21 cellular contexts compared by ENCODE assay signal in genomic region chr6:14435291-14435690, GRCh38.
DNase-seq lines count a peak whose midpoint lies in the region; ATAC-seq, FAIRE-seq and TF ChIP-seq lines count a peak whose summit lies in the region.
"Had no signal": no experiment of that assay in that cellular context is flagged by ENCODE, and none has a peak within 500 bp of the region (broad histone marks: within the 10 kb centered on the region; RNA-seq: fewer than 3 reads in every experiment).

No MANE protein-coding gene starts in this region.

- H3K79me2 ChIP-seq in Loucy (ENCODE audit: insufficient read depth, low read length) (no peaks in the 10 kb centered on the region), K562 (ENCODE audit: control insufficient read depth, insufficient read depth, low read length) (no peaks in the 10 kb centered on the region)

- no peak overlapping the region for H3K4me3 Mint-ChIP-seq in CD14-positive monocyte

- peak; percentile 32 for DNase-seq in EL
- no peak for DNase-seq in K562 (ENCODE audit: extremely low read depth in 1 of 4, low spot score in 3 of 4)
- DNase-seq in renal cortical epithelial cell (ENCODE audit: low read depth): peak; percentile 16
- DNase-seq in dermis blood vessel endothelial cell: no peak
- DNase-seq in CD14-positive monocyte (ENCODE audit: low spot score): no peak
- DNase-seq in inferior parietal cortex (ENCODE audit: extremely low spot score): no peak
- DNase-seq: AML-193; KBM-7; MV-4-11; NCI-H1105 treated with DMSO at 0.1 percent for 48 hours; NCI-H2081; NCI-H345; NCI-H774; NK-92 treated with Interleukin-12 subunit alpha and Interleukin-12 subunit beta, amount 100 ng/mL, for 24 hours; Peyer's patch had no signal

- H2AFZ ChIP-seq in Loucy (ENCODE audit: low read length): no peak overlapping the region
- no peak overlapping the region for H2AFZ ChIP-seq in K562 (ENCODE audit: low read depth, low read length)

- TF ChIP-seq POLR2A in K562 (conservative IDR thresholded peaks at IDR 0.05): no peak

- no peaks in the 10 kb centered on the region for H3F3A ChIP-seq in Loucy (ENCODE audit: low read depth)

- no peak overlapping the region for H3K4me3 ChIP-seq in Loucy (ENCODE audit: low read length, poor library complexity, severe bottlenecking)
- no peak overlapping the region for H3K4me3 ChIP-seq in K562
- H3K4me3 ChIP-seq: Peyer's patch, SJSA1 had no signal

- TF ChIP-seq CTCF in Loucy (conservative IDR thresholded peaks at IDR 0.05; ENCODE audit: low read length): no peak
- TF ChIP-seq CTCF in K562 (IDR thresholded peaks at IDR 0.05 in 2 of 3, conservative IDR thresholded peaks at IDR 0.05 in 1 of 3; ENCODE audit: insufficient read depth in 2 of 3, low read depth in 1 of 3, low read length in 3 of 3): no peak
- no peak for TF ChIP-seq CTCF in CD14-positive monocyte (IDR thresholded peaks at IDR 0.05)

- CTCF ChIA-PET in K562 (lab: Yijun Ruan, JAX; ENCODE audit: low intra/inter-chr PET ratio): no interaction called here

- no peak for TF ChIP-seq RAD21 in K562 (CRISPR knock-in tag; conservative IDR thresholded peaks at IDR 0.05 in 1 of 2, IDR thresholded peaks at IDR 0.05 in 1 of 2)

- no peak for FAIRE-seq in K562 (lab: Jason Lieb, UNC)
- FAIRE-seq: GM19239, H54 had no signal

- H3K36me3 ChIP-seq in Loucy (ENCODE audit: insufficient read depth, low read length) (no peaks in the 10 kb centered on the region), K562 (ENCODE audit: control insufficient read depth, insufficient read depth, low read length) (no peaks in the 10 kb centered on the region)
- H3K36me3 ChIP-seq: Peyer's patch, SJSA1 had no signal

- H3K27ac ChIP-seq in K562 (ENCODE audit: extremely low read depth, low read depth, low read length): no peak overlapping the region
- H3K27ac ChIP-seq: C4-2B, Peyer's patch, SJSA1 had no signal

- H3K9me3 Mint-ChIP-seq in CD14-positive monocyte: no peaks in the 10 kb centered on the region

- H3K36me3 Mint-ChIP-seq in CD14-positive monocyte: no peaks in the 10 kb centered on the region

- POLR2A ChIA-PET in K562 (lab: Yijun Ruan, JAX): no interaction called here

- H3K9me1 ChIP-seq in K562 (ENCODE audit: control insufficient read depth, insufficient read depth, low read length): no peaks in the 10 kb centered on the region

- H3K9me2 ChIP-seq in Loucy (replicated peaks; ENCODE audit: low read depth, low read length): no peaks in the 10 kb centered on the region

- BruUV-seq in K562 (replicated peaks; lab: Mats Ljungman, UMichigan): no TSS peak

- H3K27me3 Mint-ChIP-seq in CD14-positive monocyte (ENCODE audit: low read depth in 3 of 3): peaks cover 0 to 3% (median 0%) of the 10 kb centered on the region in 3 donors

- no peak overlapping the region for H3K27ac Mint-ChIP-seq in CD14-positive monocyte

- H4K20me1 ChIP-seq in Loucy (ENCODE audit: insufficient read depth, low read length, poor library complexity, severe bottlenecking) (no peaks in the 10 kb centered on the region), K562 (replicated peaks; ENCODE audit: control insufficient read depth, insufficient read depth, low read length) (no peaks in the 10 kb centered on the region)

- H3K4me1 Mint-ChIP-seq in CD14-positive monocyte: peaks cover 5% of the 10 kb centered on the region

- H3K9me3 ChIP-seq in Loucy (ENCODE audit: insufficient read depth, low read depth, low read length) (no peaks in the 10 kb centered on the region), K562 (replicated peaks; ENCODE audit: control insufficient read depth, insufficient read depth, low read depth, low read length) (no peaks in the 10 kb centered on the region)
- H3K9me3 ChIP-seq: Peyer's patch, SJSA1 had no signal

- H3K27me3 ChIP-seq in Loucy (ENCODE audit: insufficient read depth, low read length, poor library complexity, severe bottlenecking): no peaks in the 10 kb centered on the region
- H3K27me3 ChIP-seq in K562 (ENCODE audit: control insufficient read depth in 2 of 2, insufficient read depth in 2 of 2, low read length in 2 of 2): no peaks in the 10 kb centered on the region; a peak in 1 of 5 replicates
- H3K27me3 ChIP-seq: Peyer's patch, SJSA1 had no signal

- no peak for TF ChIP-seq EP300 in K562 (IDR thresholded peaks at IDR 0.05; ENCODE audit: low read length)

- intact Hi-C loops in K562 (cut with micrococcal nuclease) (no loop called here), CD14-positive monocyte (cut with micrococcal nuclease) (no loop called here)

- H3K4me2 ChIP-seq in Loucy (ENCODE audit: low read depth, low read length, poor library complexity, severe bottlenecking): no peak overlapping the region
- H3K4me2 ChIP-seq in K562 (ENCODE audit: insufficient read depth, low read length): no peak overlapping the region

- H3K9ac ChIP-seq in Loucy (ENCODE audit: low read depth, low read length, poor library complexity, severe bottlenecking) (peak overlapping the region; percentile 34), K562 (ENCODE audit: insufficient read depth in 1 of 2, low read depth in 2 of 2, low read length in 2 of 2) (no peak overlapping the region)

- WGBS in K562 (ENCODE audit: insufficient coverage, low coverage, missing lambda C conversion rate): 8% methylated on average over 1 of the region's 1 CpG

- in situ Hi-C loops in K562 (cut with MboI): no loop called here

- ATAC-seq in K562: no peak
- ATAC-seq: Right ventricle myocardium inferior had no signal

- H3K4me1 ChIP-seq in Loucy (ENCODE audit: insufficient read depth, low read length, poor library complexity, severe bottlenecking): peaks cover 84% of the 10 kb centered on the region
- H3K4me1 ChIP-seq in K562 (replicated peaks in 1 of 2; ENCODE audit: control insufficient read depth in 2 of 2, insufficient read depth in 2 of 2, low read length in 2 of 2): peaks cover 0 to 11% of the 10 kb centered on the region in 2 experiments; a peak in 4 of 5 replicates
- H3K4me1 ChIP-seq: SJSA1 had no signal

TF ChIP-seq in K562, 482 proteins besides CTCF, POLR2A, EP300 and RAD21:
- TF ChIP-seq ZNF586 (CRISPR knock-in tag; conservative IDR thresholded peaks at IDR 0.05): no peak
- no peak for TF ChIP-seq HSF4 (CRISPR knock-in tag; IDR thresholded peaks at IDR 0.05; ENCODE audit: borderline replicate concordance)
- 0 out of 2 replicates have a peak, but pooled peaks have one; percentile 9 for TF ChIP-seq ZNF408 (CRISPR knock-in tag; IDR thresholded peaks at IDR 0.05; ENCODE audit: low read depth)

Comparison
In these comparisons a context has a peak if more than half of its experiments do, and no peak if none do; other contexts are left out.
1. DNase-seq: peak in EL (single experiment) and renal cortical epithelial cell (single experiment); none in K562 (0 of 4), dermis blood vessel endothelial cell (single experiment), CD14-positive monocyte (single experiment) and inferior parietal cortex (single experiment).